In genomic region chr1:42966688-42967609, GRCh38 we compare ENCODE assay signal across 1 cellular context.
TF ChIP-seq lines count a peak whose summit lies in the region.

No MANE protein-coding gene starts in this region.

TF ChIP-seq in K562, 482 proteins besides CTCF, POLR2A, EP300 and RAD21 (continued from another document and continues in another):
- TF ChIP-seq, protein P1, sequence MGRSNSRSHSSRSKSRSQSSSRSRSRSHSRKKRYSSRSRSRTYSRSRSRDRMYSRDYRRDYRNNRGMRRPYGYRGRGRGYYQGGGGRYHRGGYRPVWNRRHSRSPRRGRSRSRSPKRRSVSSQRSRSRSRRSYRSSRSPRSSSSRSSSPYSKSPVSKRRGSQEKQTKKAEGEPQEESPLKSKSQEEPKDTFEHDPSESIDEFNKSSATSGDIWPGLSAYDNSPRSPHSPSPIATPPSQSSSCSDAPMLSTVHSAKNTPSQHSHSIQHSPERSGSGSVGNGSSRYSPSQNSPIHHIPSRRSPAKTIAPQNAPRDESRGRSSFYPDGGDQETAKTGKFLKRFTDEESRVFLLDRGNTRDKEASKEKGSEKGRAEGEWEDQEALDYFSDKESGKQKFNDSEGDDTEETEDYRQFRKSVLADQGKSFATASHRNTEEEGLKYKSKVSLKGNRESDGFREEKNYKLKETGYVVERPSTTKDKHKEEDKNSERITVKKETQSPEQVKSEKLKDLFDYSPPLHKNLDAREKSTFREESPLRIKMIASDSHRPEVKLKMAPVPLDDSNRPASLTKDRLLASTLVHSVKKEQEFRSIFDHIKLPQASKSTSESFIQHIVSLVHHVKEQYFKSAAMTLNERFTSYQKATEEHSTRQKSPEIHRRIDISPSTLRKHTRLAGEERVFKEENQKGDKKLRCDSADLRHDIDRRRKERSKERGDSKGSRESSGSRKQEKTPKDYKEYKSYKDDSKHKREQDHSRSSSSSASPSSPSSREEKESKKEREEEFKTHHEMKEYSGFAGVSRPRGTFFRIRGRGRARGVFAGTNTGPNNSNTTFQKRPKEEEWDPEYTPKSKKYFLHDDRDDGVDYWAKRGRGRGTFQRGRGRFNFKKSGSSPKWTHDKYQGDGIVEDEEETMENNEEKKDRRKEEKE (IDR thresholded peaks at IDR 0.05; ENCODE audit: borderline replicate concordance in 1 of 2, control insufficient read depth in 1 of 2, low read depth in 2 of 2, low read length in 1 of 2): no peak
- TF ChIP-seq ZNF449 (CRISPR knock-in tag; IDR thresholded peaks at IDR 0.05) (no peak), ELF2 (CRISPR knock-in tag; IDR thresholded peaks at IDR 0.05) (no peak), C11orf30 (IDR thresholded peaks at IDR 0.05; ENCODE audit: low read depth) (peak; percentile 94), CTBP1 (IDR thresholded peaks at IDR 0.05; ENCODE audit: borderline replicate concordance) (peak; percentile 95), CBX5 (IDR thresholded peaks at IDR 0.05; ENCODE audit: borderline replicate concordance, low read depth) (no peak), NFRKB (IDR thresholded peaks at IDR 0.05; ENCODE audit: low read depth) (peak; percentile 65), ZNF217 (CRISPR knock-in tag; IDR thresholded peaks at IDR 0.05) (no peak), RNF2 (IDR thresholded peaks at IDR 0.05) (no peak; the same call in 1 of the 2 replicates), E2F3 (CRISPR knock-in tag; IDR thresholded peaks at IDR 0.05) (no peak), TFAM (CRISPR knock-in tag; conservative IDR thresholded peaks at IDR 0.05) (no peak), TAF7 (tag; IDR thresholded peaks at IDR 0.05) (no peak), CEBPZ (IDR thresholded peaks at IDR 0.05; ENCODE audit: borderline replicate concordance, low read depth, low read length) (no peak), ASH1L (IDR thresholded peaks at IDR 0.05; ENCODE audit: borderline replicate concordance, low read depth, partially characterized antibody) (no peak), JUND (IDR thresholded peaks at IDR 0.05; ENCODE audit: borderline replicate concordance, low read depth, low read length) (peak; percentile 96), JUND (tag; IDR thresholded peaks at IDR 0.05; ENCODE audit: borderline replicate concordance, low read depth, low read length) (peak; percentile 98), BACH1 (tag; IDR thresholded peaks at IDR 0.05) (peak; percentile 97), FOXA1 (IDR thresholded peaks at IDR 0.05; ENCODE audit: borderline replicate concordance) (no peak), NKRF (IDR thresholded peaks at IDR 0.05; ENCODE audit: borderline replicate concordance) (0 out of 2 replicates have a peak, but pooled peaks have one; percentile 17), ZBTB17 (CRISPR knock-in tag; IDR thresholded peaks at IDR 0.05) (peak; percentile 66; the same call in 1 of the 2 replicates), CGGBP1 (CRISPR knock-in tag; IDR thresholded peaks at IDR 0.05) (no peak), GTF2F1 (IDR thresholded peaks at IDR 0.05; ENCODE audit: low read depth, low read length) (no peak), FOS (IDR thresholded peaks at IDR 0.05; ENCODE audit: extremely low read depth, insufficient read length) (peak; percentile 44), ZC3H11A (IDR thresholded peaks at IDR 0.05; ENCODE audit: low read depth, low read length) (no peak), KLF10 (CRISPR knock-in tag; IDR thresholded peaks at IDR 0.05) (no peak), KDM4B (IDR thresholded peaks at IDR 0.05; ENCODE audit: borderline replicate concordance in 2 of 2, low read depth in 1 of 2) (no peak)
- TF ChIP-seq, protein P2, sequence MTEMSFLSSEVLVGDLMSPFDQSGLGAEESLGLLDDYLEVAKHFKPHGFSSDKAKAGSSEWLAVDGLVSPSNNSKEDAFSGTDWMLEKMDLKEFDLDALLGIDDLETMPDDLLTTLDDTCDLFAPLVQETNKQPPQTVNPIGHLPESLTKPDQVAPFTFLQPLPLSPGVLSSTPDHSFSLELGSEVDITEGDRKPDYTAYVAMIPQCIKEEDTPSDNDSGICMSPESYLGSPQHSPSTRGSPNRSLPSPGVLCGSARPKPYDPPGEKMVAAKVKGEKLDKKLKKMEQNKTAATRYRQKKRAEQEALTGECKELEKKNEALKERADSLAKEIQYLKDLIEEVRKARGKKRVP (CRISPR knock-in tag; IDR thresholded peaks at IDR 0.05): 0 out of 2 replicates have a peak, but pooled peaks have one; percentile 12
- TF ChIP-seq, protein P3, sequence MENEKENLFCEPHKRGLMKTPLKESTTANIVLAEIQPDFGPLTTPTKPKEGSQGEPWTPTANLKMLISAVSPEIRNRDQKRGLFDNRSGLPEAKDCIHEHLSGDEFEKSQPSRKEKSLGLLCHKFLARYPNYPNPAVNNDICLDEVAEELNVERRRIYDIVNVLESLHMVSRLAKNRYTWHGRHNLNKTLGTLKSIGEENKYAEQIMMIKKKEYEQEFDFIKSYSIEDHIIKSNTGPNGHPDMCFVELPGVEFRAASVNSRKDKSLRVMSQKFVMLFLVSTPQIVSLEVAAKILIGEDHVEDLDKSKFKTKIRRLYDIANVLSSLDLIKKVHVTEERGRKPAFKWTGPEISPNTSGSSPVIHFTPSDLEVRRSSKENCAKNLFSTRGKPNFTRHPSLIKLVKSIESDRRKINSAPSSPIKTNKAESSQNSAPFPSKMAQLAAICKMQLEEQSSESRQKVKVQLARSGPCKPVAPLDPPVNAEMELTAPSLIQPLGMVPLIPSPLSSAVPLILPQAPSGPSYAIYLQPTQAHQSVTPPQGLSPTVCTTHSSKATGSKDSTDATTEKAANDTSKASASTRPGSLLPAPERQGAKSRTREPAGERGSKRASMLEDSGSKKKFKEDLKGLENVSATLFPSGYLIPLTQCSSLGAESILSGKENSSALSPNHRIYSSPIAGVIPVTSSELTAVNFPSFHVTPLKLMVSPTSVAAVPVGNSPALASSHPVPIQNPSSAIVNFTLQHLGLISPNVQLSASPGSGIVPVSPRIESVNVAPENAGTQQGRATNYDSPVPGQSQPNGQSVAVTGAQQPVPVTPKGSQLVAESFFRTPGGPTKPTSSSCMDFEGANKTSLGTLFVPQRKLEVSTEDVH (IDR thresholded peaks at IDR 0.05; ENCODE audit: low read depth, partially characterized antibody): no peak
- TF ChIP-seq, protein P4, sequence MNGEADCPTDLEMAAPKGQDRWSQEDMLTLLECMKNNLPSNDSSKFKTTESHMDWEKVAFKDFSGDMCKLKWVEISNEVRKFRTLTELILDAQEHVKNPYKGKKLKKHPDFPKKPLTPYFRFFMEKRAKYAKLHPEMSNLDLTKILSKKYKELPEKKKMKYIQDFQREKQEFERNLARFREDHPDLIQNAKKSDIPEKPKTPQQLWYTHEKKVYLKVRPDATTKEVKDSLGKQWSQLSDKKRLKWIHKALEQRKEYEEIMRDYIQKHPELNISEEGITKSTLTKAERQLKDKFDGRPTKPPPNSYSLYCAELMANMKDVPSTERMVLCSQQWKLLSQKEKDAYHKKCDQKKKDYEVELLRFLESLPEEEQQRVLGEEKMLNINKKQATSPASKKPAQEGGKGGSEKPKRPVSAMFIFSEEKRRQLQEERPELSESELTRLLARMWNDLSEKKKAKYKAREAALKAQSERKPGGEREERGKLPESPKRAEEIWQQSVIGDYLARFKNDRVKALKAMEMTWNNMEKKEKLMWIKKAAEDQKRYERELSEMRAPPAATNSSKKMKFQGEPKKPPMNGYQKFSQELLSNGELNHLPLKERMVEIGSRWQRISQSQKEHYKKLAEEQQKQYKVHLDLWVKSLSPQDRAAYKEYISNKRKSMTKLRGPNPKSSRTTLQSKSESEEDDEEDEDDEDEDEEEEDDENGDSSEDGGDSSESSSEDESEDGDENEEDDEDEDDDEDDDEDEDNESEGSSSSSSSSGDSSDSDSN (IDR thresholded peaks at IDR 0.05; ENCODE audit: borderline replicate concordance in 1 of 2, low read depth in 2 of 2, low read length in 2 of 2): no peak
- TF ChIP-seq, protein P5, sequence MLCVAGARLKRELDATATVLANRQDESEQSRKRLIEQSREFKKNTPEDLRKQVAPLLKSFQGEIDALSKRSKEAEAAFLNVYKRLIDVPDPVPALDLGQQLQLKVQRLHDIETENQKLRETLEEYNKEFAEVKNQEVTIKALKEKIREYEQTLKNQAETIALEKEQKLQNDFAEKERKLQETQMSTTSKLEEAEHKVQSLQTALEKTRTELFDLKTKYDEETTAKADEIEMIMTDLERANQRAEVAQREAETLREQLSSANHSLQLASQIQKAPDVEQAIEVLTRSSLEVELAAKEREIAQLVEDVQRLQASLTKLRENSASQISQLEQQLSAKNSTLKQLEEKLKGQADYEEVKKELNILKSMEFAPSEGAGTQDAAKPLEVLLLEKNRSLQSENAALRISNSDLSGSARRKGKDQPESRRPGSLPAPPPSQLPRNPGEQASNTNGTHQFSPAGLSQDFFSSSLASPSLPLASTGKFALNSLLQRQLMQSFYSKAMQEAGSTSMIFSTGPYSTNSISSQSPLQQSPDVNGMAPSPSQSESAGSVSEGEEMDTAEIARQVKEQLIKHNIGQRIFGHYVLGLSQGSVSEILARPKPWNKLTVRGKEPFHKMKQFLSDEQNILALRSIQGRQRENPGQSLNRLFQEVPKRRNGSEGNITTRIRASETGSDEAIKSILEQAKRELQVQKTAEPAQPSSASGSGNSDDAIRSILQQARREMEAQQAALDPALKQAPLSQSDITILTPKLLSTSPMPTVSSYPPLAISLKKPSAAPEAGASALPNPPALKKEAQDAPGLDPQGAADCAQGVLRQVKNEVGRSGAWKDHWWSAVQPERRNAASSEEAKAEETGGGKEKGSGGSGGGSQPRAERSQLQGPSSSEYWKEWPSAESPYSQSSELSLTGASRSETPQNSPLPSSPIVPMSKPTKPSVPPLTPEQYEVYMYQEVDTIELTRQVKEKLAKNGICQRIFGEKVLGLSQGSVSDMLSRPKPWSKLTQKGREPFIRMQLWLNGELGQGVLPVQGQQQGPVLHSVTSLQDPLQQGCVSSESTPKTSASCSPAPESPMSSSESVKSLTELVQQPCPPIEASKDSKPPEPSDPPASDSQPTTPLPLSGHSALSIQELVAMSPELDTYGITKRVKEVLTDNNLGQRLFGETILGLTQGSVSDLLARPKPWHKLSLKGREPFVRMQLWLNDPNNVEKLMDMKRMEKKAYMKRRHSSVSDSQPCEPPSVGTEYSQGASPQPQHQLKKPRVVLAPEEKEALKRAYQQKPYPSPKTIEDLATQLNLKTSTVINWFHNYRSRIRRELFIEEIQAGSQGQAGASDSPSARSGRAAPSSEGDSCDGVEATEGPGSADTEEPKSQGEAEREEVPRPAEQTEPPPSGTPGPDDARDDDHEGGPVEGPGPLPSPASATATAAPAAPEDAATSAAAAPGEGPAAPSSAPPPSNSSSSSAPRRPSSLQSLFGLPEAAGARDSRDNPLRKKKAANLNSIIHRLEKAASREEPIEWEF (CRISPR knock-in tag; IDR thresholded peaks at IDR 0.05): peak; percentile 85; the same call in 1 of the 2 replicates
- TF ChIP-seq, protein P6, sequence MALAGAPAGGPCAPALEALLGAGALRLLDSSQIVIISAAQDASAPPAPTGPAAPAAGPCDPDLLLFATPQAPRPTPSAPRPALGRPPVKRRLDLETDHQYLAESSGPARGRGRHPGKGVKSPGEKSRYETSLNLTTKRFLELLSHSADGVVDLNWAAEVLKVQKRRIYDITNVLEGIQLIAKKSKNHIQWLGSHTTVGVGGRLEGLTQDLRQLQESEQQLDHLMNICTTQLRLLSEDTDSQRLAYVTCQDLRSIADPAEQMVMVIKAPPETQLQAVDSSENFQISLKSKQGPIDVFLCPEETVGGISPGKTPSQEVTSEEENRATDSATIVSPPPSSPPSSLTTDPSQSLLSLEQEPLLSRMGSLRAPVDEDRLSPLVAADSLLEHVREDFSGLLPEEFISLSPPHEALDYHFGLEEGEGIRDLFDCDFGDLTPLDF (CRISPR knock-in tag; IDR thresholded peaks at IDR 0.05): peak; percentile 44; the same call in 1 of the 2 replicates
